In genomic region chr10:110612629-110613028, GRCh38 we compare ENCODE assay signal across 1 cellular context.
TF ChIP-seq lines count a peak whose summit lies in the region.

No MANE protein-coding gene starts in this region.

TF ChIP-seq in H1, 55 proteins besides CTCF, POLR2A, EP300 and RAD21:
- no peak for TF ChIP-seq RFX5 (IDR thresholded peaks at IDR 0.05; ENCODE audit: borderline replicate concordance, low read depth, low read length)
- TF ChIP-seq EGR1 (IDR thresholded peaks at IDR 0.05; ENCODE audit: borderline replicate concordance, low read depth, low read length) = no peak
- no peak for TF ChIP-seq CHD7 (IDR thresholded peaks at IDR 0.05; ENCODE audit: insufficient replicate concordance, low read length)
